ENCODE assay signal across 8 cellular contexts in genomic region chr2:186575302-186575701, GRCh38. TPM values are rescaled to one million over a fixed set of nuclear protein-coding genes. Genes with fewer than 3 reads are reported as not detected.
DNase-seq lines count a peak whose midpoint lies in the region; ATAC-seq and TF ChIP-seq lines count a peak whose summit lies in the region.

No MANE protein-coding gene starts in this region.

- ATAC-seq in HG03060 (IDR thresholded peaks at IDR 0.05; ENCODE audit: low read depth, unreplicated experiment) = peak; percentile 68
- ATAC-seq in RWPE2 (ENCODE audit: low read depth) = peak; percentile 93
- no peak for ATAC-seq in GM18498 (IDR thresholded peaks at IDR 0.05; ENCODE audit: unreplicated experiment)

- H3K4me1 ChIP-seq in RWPE2 (ENCODE audit: insufficient read depth, poor library complexity, severe bottlenecking) = peaks cover 36% of the 10 kb centered on the region

- H3K27me3 ChIP-seq in RWPE2 (ENCODE audit: insufficient read depth, poor library complexity, severe bottlenecking) = no peaks in the 10 kb centered on the region

- H3K27ac ChIP-seq in RWPE2 (ENCODE audit: poor library complexity, severe bottlenecking) = peak overlapping the region; percentile 71

- DNase-seq in GDM1 (lab: John Stamatoyannopoulos, UW) (peak; percentile 62), RWPE2 (ENCODE audit: low spot score) (peak; percentile 71), fibroblast of mammary gland (ENCODE audit: low read depth) (peak; percentile 99), renal cortical epithelial cell (ENCODE audit: low read depth) (peak; percentile 100), cerebellar nuclear complex (lab: John Stamatoyannopoulos, UW) (no peak)
- no peak for DNase-seq in activated CD4-positive, alpha-beta T cell treated with anti-CD3 and anti-CD28 coated beads, Interleukin-2, amount 50 U/mL, for 48 hours

- H3K9me3 ChIP-seq in RWPE2 (ENCODE audit: severe bottlenecking) = no peaks in the 10 kb centered on the region

- no peaks in the 10 kb centered on the region for H3K36me3 ChIP-seq in RWPE2 (ENCODE audit: low read depth)

- TF ChIP-seq CTCF in RWPE2 (IDR thresholded peaks at IDR 0.05; ENCODE audit: poor library complexity, severe bottlenecking) (no peak), fibroblast of mammary gland (conservative IDR thresholded peaks at IDR 0.05; ENCODE audit: control insufficient read depth, insufficient read depth, low read depth, low read length) (no peak)

- H3K4me3 ChIP-seq in RWPE2 (ENCODE audit: severe bottlenecking) (no peak overlapping the region), fibroblast of mammary gland (ENCODE audit: control insufficient read depth, low read depth, low read length) (no peak overlapping the region)

RNA-seq across cellular contexts. Expression of gene ITGAV, which starts 14.6 kb away (rescaled TPM):
- total RNA-seq in renal cortical epithelial cell = 694 and 876 TPM in 2 replicates

Comparison
In these comparisons a context has a peak if more than half of its experiments do, and no peak if none do; other contexts are left out.
1. DNase-seq: peak in GDM1 (single experiment), RWPE2 (single experiment), fibroblast of mammary gland (single experiment) and renal cortical epithelial cell (single experiment); none in activated CD4-positive, alpha-beta T cell treated with anti-CD3 and anti-CD28 coated beads, Interleukin-2, amount 50 U/mL, for 48 hours (0 of 2) and cerebellar nuclear complex (0 of 2).